ENCODE assay signal across 1 cellular context in the genomic region with DNA sequence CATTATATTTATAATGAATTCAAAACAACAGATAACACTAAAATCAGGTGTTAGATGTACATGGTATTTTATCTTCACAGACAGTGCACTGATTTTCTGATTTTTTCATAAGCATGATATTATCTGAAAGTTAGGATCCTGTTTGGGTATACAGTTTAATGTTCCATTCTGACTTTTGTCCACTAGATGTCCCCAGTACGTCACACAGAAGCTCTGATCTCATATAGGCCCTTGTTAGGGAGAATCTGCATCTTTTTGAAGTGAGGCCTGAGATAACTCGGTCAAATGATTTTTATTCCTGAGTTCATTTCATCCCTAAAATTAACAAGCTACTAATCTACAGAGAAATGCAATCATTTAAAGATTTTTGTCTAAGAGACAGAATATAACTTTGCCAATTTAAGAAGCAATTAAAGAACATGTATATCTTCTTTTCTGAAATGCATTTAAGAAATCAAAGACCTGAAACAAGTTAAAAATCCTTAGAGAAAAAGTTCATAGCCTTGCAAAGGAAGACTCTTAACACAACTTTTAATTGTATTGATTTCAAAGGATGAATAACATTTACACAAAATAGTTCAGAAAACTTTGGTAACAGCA.
A peak's percentile ranks its signal among the peaks of the same experiment; 100 is the strongest.
TF ChIP-seq lines count a peak whose summit lies in the region.

No MANE protein-coding gene starts in this region.

TF ChIP-seq in HepG2, 621 proteins besides CTCF, POLR2A, EP300 and RAD21 (continued from another document):
- TF ChIP-seq CREB1 (IDR thresholded peaks at IDR 0.05): 0 out of 2 replicates have a peak, but pooled peaks have one; percentile 14
- peak; percentile 11; the same call in 1 of the 2 replicates for TF ChIP-seq CREB1 (CRISPR knock-in tag; IDR thresholded peaks at IDR 0.05)
- peak; percentile 68 for TF ChIP-seq SMC3 (IDR thresholded peaks at IDR 0.05; ENCODE audit: low read length)
